ENCODE assay signal across 20 cellular contexts in genomic region chr17:53912117-53912516, GRCh38.
DNase-seq lines count a peak whose midpoint lies in the region; ATAC-seq, FAIRE-seq and TF ChIP-seq lines count a peak whose summit lies in the region.
"Had no signal": no experiment of that assay in that cellular context is flagged by ENCODE, and none has a peak within 500 bp of the region (broad histone marks: within the 10 kb centered on the region; RNA-seq: fewer than 3 reads in every experiment).

No MANE protein-coding gene starts in this region.

- POLR2A ChIA-PET in HepG2 (lab: Yijun Ruan, JAX), result no interaction called here

- H3K4me3 ChIP-seq in bronchial epithelial cell (ENCODE audit: low read depth, low read length) (no peak overlapping the region), HepG2 (replicated peaks in 1 of 3; ENCODE audit: insufficient read depth in 1 of 3, low read depth in 2 of 3, low read length in 3 of 3) (no peak overlapping the region), coronary artery (no peak overlapping the region)
- H3K4me3 ChIP-seq: A549 had no signal

- H3K36me3 ChIP-seq in bronchial epithelial cell (ENCODE audit: control insufficient read depth, insufficient read depth, low read length) (no peaks in the 10 kb centered on the region), HepG2 (replicated peaks in 1 of 2; ENCODE audit: control insufficient read depth in 1 of 2, insufficient read depth in 2 of 2, low read length in 2 of 2) (no peaks in the 10 kb centered on the region)

- DNase-seq in NCI-H345 (lab: John Stamatoyannopoulos, UW), result peak; percentile 3
- DNase-seq in NCI-H345 treated with DMSO at 0.1 percent for 48 hours (lab: John Stamatoyannopoulos, UW; ENCODE audit: unreplicated experiment), result no peak
- no peak for DNase-seq in bronchial epithelial cell (ENCODE audit: low read depth)
- DNase-seq in HepG2 (ENCODE audit: low spot score), result peak; percentile 21
- DNase-seq in coronary artery (ENCODE audit: low spot score), result no peak
- DNase-seq in head of caudate nucleus, result no peak
- DNase-seq: AML-193; Caco-2; CD4-positive, alpha-beta T cell; DMS79 treated with DMSO at 0.1 percent for 48 hours; GF-D8; GOT3; H7; HFFc6 had no signal

- FAIRE-seq in bronchial epithelial cell (lab: Jason Lieb, UNC) (peak; percentile 13), HepG2 (lab: Jason Lieb, UNC) (no peak)
- FAIRE-seq: D721Med had no signal

- ATAC-seq in HepG2 (peak; percentile 57; the same call in 2 of the 3 replicates), HG03354 (IDR thresholded peaks at IDR 0.05; ENCODE audit: poor library complexity, severe bottlenecking, unreplicated experiment) (no peak)
- ATAC-seq: A549, HCT116 had no signal

- no peaks in the 10 kb centered on the region for H3K27me3 ChIP-seq in bronchial epithelial cell (ENCODE audit: control insufficient read depth, insufficient read depth, low read length)
- H3K27me3 ChIP-seq in HepG2 (ENCODE audit: control insufficient read depth in 1 of 2, insufficient read depth in 2 of 2, low read length in 2 of 2), result no peaks in the 10 kb centered on the region

- TF ChIP-seq EP300 in HepG2 (IDR thresholded peaks at IDR 0.05; ENCODE audit: low read depth in 2 of 2, low read length in 2 of 2), result no peak
- TF ChIP-seq EP300 in HepG2 (CRISPR knock-in tag; IDR thresholded peaks at IDR 0.05; ENCODE audit: borderline replicate concordance), result no peak

- in situ Hi-C loops in HepG2 (cut with HindIII; ENCODE audit: extremely low pct_ligation_motif_present, low pct_unique_long_range_greater_than_20kb), result no loop called here

- CTCF ChIA-PET in HepG2 (lab: Yijun Ruan, JAX; ENCODE audit: low intra/inter-chr PET ratio, low total read pairs), result no interaction called here

- no peak overlapping the region for H2AFZ ChIP-seq in HepG2 (ENCODE audit: low read length)

- no TSS peak for BruUV-seq in HepG2 (replicated peaks; lab: Mats Ljungman, UMichigan)

- no peaks in the 10 kb centered on the region for H3K79me2 ChIP-seq in HepG2 (ENCODE audit: insufficient read depth, low read length)

- no peaks in the 10 kb centered on the region for H3K9me3 ChIP-seq in HepG2 (ENCODE audit: low read length)
- H3K9me3 ChIP-seq: A549, Caco-2 had no signal

- TF ChIP-seq RAD21 in HepG2 (CRISPR knock-in tag; IDR thresholded peaks at IDR 0.05), result no peak

- TF ChIP-seq CTCF in bronchial epithelial cell (IDR thresholded peaks at IDR 0.05; ENCODE audit: insufficient read depth, low read length, severe bottlenecking) (no peak), HepG2 (CRISPR knock-in tag; IDR thresholded peaks at IDR 0.05) (no peak; the same call in 1 of the 2 replicates), coronary artery (IDR thresholded peaks at IDR 0.05) (no peak)

- TF ChIP-seq POLR2A in HepG2 (IDR thresholded peaks at IDR 0.05; ENCODE audit: insufficient read depth in 1 of 2, low read depth in 2 of 2, low read length in 2 of 2), result no peak

- intact Hi-C loops in HepG2 (cut with micrococcal nuclease; ENCODE audit: unreplicated experiment) (no loop called here), head of caudate nucleus (cut with DNase I) (no loop called here)

- no peak overlapping the region for H3K4me2 ChIP-seq in HepG2 (ENCODE audit: low read depth, low read length)
- H3K4me2 ChIP-seq: A549 had no signal

- no peak overlapping the region for H3K9ac ChIP-seq in HepG2 (ENCODE audit: insufficient read depth, low read depth, low read length)

- 0 out of 2 replicates have a peak, but pooled peaks cover 8% of the 10 kb centered on the region for H3K4me1 ChIP-seq in HepG2 (ENCODE audit: insufficient read depth, low read length)
- H3K4me1 ChIP-seq: A549, Caco-2 had no signal

- 2% methylated on average over 1 of the region's 1 CpG for WGBS in HepG2 (ENCODE audit: low lambda C conversion rate)

- H3K27ac ChIP-seq in HepG2 (ENCODE audit: extremely low read length, insufficient read depth, low read length), result no peak overlapping the region
- no peak overlapping the region for H3K27ac ChIP-seq in coronary artery
- H3K27ac ChIP-seq: 22Rv1, A549, C4-2B had no signal

- no peaks in the 10 kb centered on the region for H4K20me1 ChIP-seq in HepG2 (ENCODE audit: insufficient read depth, low read length)

TF ChIP-seq in HepG2, 621 proteins besides CTCF, POLR2A, EP300 and RAD21:
- TF ChIP-seq MAFF (IDR thresholded peaks at IDR 0.05; ENCODE audit: low read depth, low read length), result peak; percentile 42; the same call in 1 of the 2 replicates
- TF ChIP-seq IKZF1 (IDR thresholded peaks at IDR 0.05), result no peak
- no peak for TF ChIP-seq ZMYM2 (CRISPR knock-in tag; IDR thresholded peaks at IDR 0.05)
- TF ChIP-seq SOX13 (IDR thresholded peaks at IDR 0.05), result no peak
- TF ChIP-seq SOX13 (CRISPR knock-in tag; conservative IDR thresholded peaks at IDR 0.05 in 1 of 2, IDR thresholded peaks at IDR 0.05 in 1 of 2), result peak in 1 of 2 experiments; percentile 32; a peak in 1 of 4 replicates
- peak; percentile 40 to 44 for TF ChIP-seq MAFK (conservative IDR thresholded peaks at IDR 0.05 in 1 of 2, IDR thresholded peaks at IDR 0.05 in 1 of 2; ENCODE audit: low read length in 2 of 2)
- no peak for TF ChIP-seq THAP11 (CRISPR knock-in tag; IDR thresholded peaks at IDR 0.05)
- TF ChIP-seq ZBTB21 (CRISPR knock-in tag; IDR thresholded peaks at IDR 0.05), result no peak
- TF ChIP-seq FOXK1 (CRISPR knock-in tag; IDR thresholded peaks at IDR 0.05; ENCODE audit: borderline replicate concordance, low read depth), result no peak
- TF ChIP-seq ZNF383 (CRISPR knock-in tag; IDR thresholded peaks at IDR 0.05; ENCODE audit: borderline replicate concordance), result no peak

Comparison
In these comparisons a context has a peak if more than half of its experiments do, and no peak if none do; other contexts are left out.
1. DNase-seq: peak in NCI-H345 (single experiment) and HepG2 (single experiment); none in NCI-H345 treated with DMSO at 0.1 percent for 48 hours (single experiment), bronchial epithelial cell (single experiment), coronary artery (single experiment) and head of caudate nucleus (0 of 42).